In genomic region chr4:103050736-103051436, GRCh38 we compare ENCODE assay signal across 20 cellular contexts. TPM values are rescaled to one million over a fixed set of nuclear protein-coding genes. Genes with fewer than 3 reads are reported as not detected.
DNase-seq lines count a peak whose midpoint lies in the region; ATAC-seq, FAIRE-seq and TF ChIP-seq lines count a peak whose summit lies in the region.
"Had no signal": no experiment of that assay in that cellular context is flagged by ENCODE, and none has a peak within 500 bp of the region (broad histone marks: within the 10 kb centered on the region; RNA-seq: fewer than 3 reads in every experiment).

No MANE protein-coding gene starts in this region.

- no peak for FAIRE-seq in bronchial epithelial cell (lab: Jason Lieb, UNC)
- FAIRE-seq: kidney had no signal

- no peak overlapping the region for H3K4me3 ChIP-seq in bronchial epithelial cell (ENCODE audit: low read depth, low read length)
- H3K4me3 ChIP-seq: cardiac muscle cell, SJCRH30, testis had no signal

- no peak overlapping the region for H3K4me3 Mint-ChIP-seq in natural killer cell treated with Interleukin-12 subunit alpha and Interleukin-12 subunit beta and Interleukin-15 and Interleukin-18, amount 100 ng/mL, for 72 hours
- H3K4me3 Mint-ChIP-seq in natural killer cell: no peak overlapping the region
- H3K4me3 Mint-ChIP-seq: IgD-negative memory B cell, mesothelial cell of epicardium had no signal

- no peaks in the 10 kb centered on the region for H3K36me3 ChIP-seq in bronchial epithelial cell (ENCODE audit: control insufficient read depth, insufficient read depth, low read length)
- H3K36me3 ChIP-seq: cardiac muscle cell had no signal

- H3K4me1 Mint-ChIP-seq in natural killer cell treated with Interleukin-12 subunit alpha and Interleukin-12 subunit beta and Interleukin-15 and Interleukin-18, amount 100 ng/mL, for 72 hours (ENCODE audit: low read depth in 2 of 2): peaks cover 4 to 6% of the 10 kb centered on the region in 2 donors
- H3K4me1 Mint-ChIP-seq in natural killer cell: no peaks in the 10 kb centered on the region

- DNase-seq in natural killer cell treated with Interleukin-12 subunit alpha and Interleukin-12 subunit beta and Interleukin-15 and Interleukin-18, amount 100 ng/mL, for 72 hours (ENCODE audit: low spot score): no peak
- DNase-seq in natural killer cell: no peak
- peak; percentile 10 for DNase-seq in LHCN-M2 (ENCODE audit: low read depth)
- peak; percentile 54 for DNase-seq in bronchial epithelial cell (ENCODE audit: low read depth)
- DNase-seq in NCI-H1417 treated with DMSO at 0.1 percent for 48 hours (lab: John Stamatoyannopoulos, UW): no peak
- DNase-seq: activated naive CD4-positive, alpha-beta T cell treated with anti-CD3 and anti-CD28 coated beads, Interleukin-2, amount 50 U/mL, for 16 hours; Calu3; GDM1; kidney; NCI-H526 treated with DMSO at 0.1 percent for 48 hours; OCI-M1; right cardiac atrium; SJCRH30; testis had no signal

- peaks cover 9% of the 10 kb centered on the region for H3K36me3 Mint-ChIP-seq in natural killer cell treated with Interleukin-12 subunit alpha and Interleukin-12 subunit beta and Interleukin-15 and Interleukin-18, amount 100 ng/mL, for 72 hours
- H3K36me3 Mint-ChIP-seq in natural killer cell: no peaks in the 10 kb centered on the region

- intact Hi-C loops in natural killer cell (cut with micrococcal nuclease): no loop called here

- TF ChIP-seq CTCF in natural killer cell (IDR thresholded peaks at IDR 0.05): no peak
- TF ChIP-seq CTCF in bronchial epithelial cell (IDR thresholded peaks at IDR 0.05; ENCODE audit: insufficient read depth, low read length, severe bottlenecking): no peak

- H3K27me3 ChIP-seq in bronchial epithelial cell (ENCODE audit: control insufficient read depth, insufficient read depth, low read length): no peaks in the 10 kb centered on the region
- H3K27me3 ChIP-seq: cardiac muscle cell, SJCRH30, testis had no signal

- peak overlapping the region; percentile 12 to 43 for H3K27ac Mint-ChIP-seq in natural killer cell treated with Interleukin-12 subunit alpha and Interleukin-12 subunit beta and Interleukin-15 and Interleukin-18, amount 100 ng/mL, for 72 hours
- H3K27ac Mint-ChIP-seq in natural killer cell: no peak overlapping the region
- H3K27ac Mint-ChIP-seq: mesothelial cell of epicardium had no signal

- H3K9me3 Mint-ChIP-seq in natural killer cell treated with Interleukin-12 subunit alpha and Interleukin-12 subunit beta and Interleukin-15 and Interleukin-18, amount 100 ng/mL, for 72 hours: no peaks in the 10 kb centered on the region
- no peaks in the 10 kb centered on the region for H3K9me3 Mint-ChIP-seq in natural killer cell
- H3K9me3 Mint-ChIP-seq: IgD-negative memory B cell, mesothelial cell of epicardium had no signal

- ATAC-seq in natural killer cell treated with Interleukin-12 subunit alpha and Interleukin-12 subunit beta and Interleukin-15 and Interleukin-18, amount 100 ng/mL, for 72 hours: no peak
- ATAC-seq in natural killer cell (no peak), GM19328 (IDR thresholded peaks at IDR 0.05; ENCODE audit: unreplicated experiment) (no peak), HG02642 (IDR thresholded peaks at IDR 0.05; ENCODE audit: poor library complexity, unreplicated experiment) (no peak)
- ATAC-seq in activated CD4-positive, CD25-positive, alpha-beta regulatory T cell treated with anti-CD3 and anti-CD28 coated beads, Interleukin-2, amount 50 U/mL, for 24 hours: no peak
- ATAC-seq: right cardiac atrium had no signal

- H3K27me3 Mint-ChIP-seq in natural killer cell treated with Interleukin-12 subunit alpha and Interleukin-12 subunit beta and Interleukin-15 and Interleukin-18, amount 100 ng/mL, for 72 hours: no peaks in the 10 kb centered on the region
- no peaks in the 10 kb centered on the region for H3K27me3 Mint-ChIP-seq in natural killer cell (ENCODE audit: low read depth in 2 of 2)
- H3K27me3 Mint-ChIP-seq: IgD-negative memory B cell had no signal

RNA-seq across cellular contexts. Expression of gene SLC9B2, which starts 25.7 kb away (rescaled TPM):
- 10 to 100 TPM; 19.6 to 46.6 TPM for total RNA-seq in natural killer cell treated with Interleukin-12 subunit alpha and Interleukin-12 subunit beta and Interleukin-15 and Interleukin-18, amount 100 ng/mL, for 72 hours
- 10 to 100 TPM; 13.5 to 22.4 (median 17.9) TPM for total RNA-seq in natural killer cell
- total RNA-seq in LHCN-M2 (2014; rRNA removed): 12.2 and 13.0 TPM in 2 replicates
- 5.3 TPM for polyA plus RNA-seq in LHCN-M2 (2012)
- total RNA-seq in bronchial epithelial cell: 9.6 and 16.3 TPM in 2 replicates

RNA-seq across cellular contexts. Expression of gene SLC9B1, which starts 31.4 kb away (rescaled TPM):
- under 1 TPM in 1 of 2 donors, not detected in 1; 0.43 TPM for total RNA-seq in natural killer cell treated with Interleukin-12 subunit alpha and Interleukin-12 subunit beta and Interleukin-15 and Interleukin-18, amount 100 ng/mL, for 72 hours
- total RNA-seq in natural killer cell (1 to 10 TPM; 2.1 to 4.0 (median 2.5) TPM), LHCN-M2 (2014; rRNA removed) (0.13 and 0.52 TPM in 2 replicates), bronchial epithelial cell (0.79 and 1.0 TPM in 2 replicates)
- 0.35 TPM for polyA plus RNA-seq in LHCN-M2 (2012)
- total RNA-seq: Calu3 had no signal
- polyA plus RNA-seq: cardiac muscle cell had no signal

RNA-seq across cellular contexts. Expression of gene BDH2, which starts 48.7 kb away (rescaled TPM):
- total RNA-seq in natural killer cell treated with Interleukin-12 subunit alpha and Interleukin-12 subunit beta and Interleukin-15 and Interleukin-18, amount 100 ng/mL, for 72 hours: 10 to 100 TPM in 1 of 2 donors, 1 to 10 TPM in 1; 9.1 to 13.5 TPM
- 10 to 100 TPM; 12.1 to 16.6 (median 15.9) TPM for total RNA-seq in natural killer cell
- total RNA-seq in LHCN-M2 (2014; rRNA removed): 58.6 and 68.1 TPM in 2 replicates
- polyA plus RNA-seq in LHCN-M2 (2012): 40.1 TPM
- total RNA-seq in bronchial epithelial cell: 15.8 and 16.6 TPM in 2 replicates

Comparison
In these comparisons a context has a peak if more than half of its experiments do, and no peak if none do; other contexts are left out.
1. H3K27ac Mint-ChIP-seq: peak in natural killer cell treated with Interleukin-12 subunit alpha and Interleukin-12 subunit beta and Interleukin-15 and Interleukin-18, amount 100 ng/mL, for 72 hours (2 of 2); none in natural killer cell (0 of 2).
2. DNase-seq: peak in LHCN-M2 (single experiment) and bronchial epithelial cell (single experiment); none in natural killer cell treated with Interleukin-12 subunit alpha and Interleukin-12 subunit beta and Interleukin-15 and Interleukin-18, amount 100 ng/mL, for 72 hours (single experiment), natural killer cell (single experiment) and NCI-H1417 treated with DMSO at 0.1 percent for 48 hours (single experiment).